In genomic region chr11:22276535-22276934, GRCh38 we compare ENCODE assay signal across 19 cellular contexts.
DNase-seq lines count a peak whose midpoint lies in the region; ATAC-seq, FAIRE-seq and TF ChIP-seq lines count a peak whose summit lies in the region.
"Had no signal": no experiment of that assay in that cellular context is flagged by ENCODE, and none has a peak within 500 bp of the region (broad histone marks: within the 10 kb centered on the region; RNA-seq: fewer than 3 reads in every experiment).

No MANE protein-coding gene starts in this region.

- WGBS in right lobe of liver (ENCODE audit: insufficient coverage, low coverage, low lambda C conversion rate, missing lambda C conversion rate): 66% methylated on average over 4 of the region's 4 CpGs
- WGBS in HepG2 (ENCODE audit: low lambda C conversion rate): 14% methylated on average over 4 of the region's 4 CpGs
- WGBS in hepatocyte (ENCODE audit: low lambda C conversion rate, missing lambda C conversion rate): 82% methylated on average over 4 of the region's 4 CpGs
- WGBS in pancreas, 2 donors: 25% methylated on average over 4 of the region's 4 CpGs

- no peaks in the 10 kb centered on the region for H3K9me2 ChIP-seq in hepatocyte (replicated peaks; ENCODE audit: insufficient read depth)

- H3K27me3 ChIP-seq in right lobe of liver (no peaks in the 10 kb centered on the region), HepG2 (ENCODE audit: control insufficient read depth in 1 of 2, insufficient read depth in 2 of 2, low read length in 2 of 2) (no peaks in the 10 kb centered on the region), hepatocyte (no peaks in the 10 kb centered on the region), pancreas (no peaks in the 10 kb centered on the region)

- H4K20me1 ChIP-seq in HepG2 (ENCODE audit: insufficient read depth, low read length) (no peaks in the 10 kb centered on the region), hepatocyte (ENCODE audit: insufficient read depth, poor library complexity, severe bottlenecking) (no peaks in the 10 kb centered on the region)

- ATAC-seq in right lobe of liver (peak; percentile 76 to 92 (median 82)), HepG2 (no peak), pancreas (peak; percentile 64 to 96 (median 89))
- ATAC-seq: CD8-positive, alpha-beta T cell; HCT116 had no signal

- TF ChIP-seq RAD21 in HepG2 (CRISPR knock-in tag; IDR thresholded peaks at IDR 0.05): no peak

- TF ChIP-seq EP300 in HepG2 (IDR thresholded peaks at IDR 0.05; ENCODE audit: low read depth in 2 of 2, low read length in 2 of 2) (no peak), HepG2 (CRISPR knock-in tag; IDR thresholded peaks at IDR 0.05; ENCODE audit: borderline replicate concordance) (no peak)

- FAIRE-seq in HepG2 (lab: Jason Lieb, UNC) (no peak), pancreas (lab: Jason Lieb, UNC) (no peak)
- FAIRE-seq: D721Med, G401.6, GM12891, H54 had no signal

- intact Hi-C loops in right lobe of liver (cut with DNase I): no loop called here
- intact Hi-C loops in HepG2 (cut with micrococcal nuclease; ENCODE audit: unreplicated experiment): no loop called here
- intact Hi-C loops in pancreas (cut with DNase I): no loop called here
- intact Hi-C loops in head of caudate nucleus (cut with DNase I): no loop called here

- H3K4me3 ChIP-seq in right lobe of liver (no peak overlapping the region), HepG2 (replicated peaks in 1 of 3; ENCODE audit: insufficient read depth in 1 of 3, low read depth in 2 of 3, low read length in 3 of 3) (no peak overlapping the region), hepatocyte (no peak overlapping the region), pancreas (no peak overlapping the region)
- H3K4me3 ChIP-seq: GM23248 had no signal

- TF ChIP-seq CTCF in right lobe of liver (IDR thresholded peaks at IDR 0.05): no peak
- TF ChIP-seq CTCF in HepG2 (CRISPR knock-in tag; IDR thresholded peaks at IDR 0.05): no peak
- no peak for TF ChIP-seq CTCF in hepatocyte (IDR thresholded peaks at IDR 0.05; ENCODE audit: poor library complexity)
- TF ChIP-seq CTCF in pancreas (IDR thresholded peaks at IDR 0.05): no peak

- CTCF ChIA-PET in HepG2 (lab: Yijun Ruan, JAX; ENCODE audit: low intra/inter-chr PET ratio, low total read pairs): no interaction called here

- H3K9me3 ChIP-seq in right lobe of liver: no peaks in the 10 kb centered on the region
- H3K9me3 ChIP-seq in HepG2 (ENCODE audit: low read length): no peaks in the 10 kb centered on the region
- H3K9me3 ChIP-seq in hepatocyte (ENCODE audit: low read depth): no peaks in the 10 kb centered on the region
- no peaks in the 10 kb centered on the region for H3K9me3 ChIP-seq in pancreas

- H3K27ac ChIP-seq in right lobe of liver: no peak overlapping the region
- no peak overlapping the region for H3K27ac ChIP-seq in HepG2 (ENCODE audit: extremely low read length, insufficient read depth, low read length)
- no peak overlapping the region for H3K27ac ChIP-seq in hepatocyte
- peak overlapping the region in 2 of 4 donors; percentile 24 to 42 for H3K27ac ChIP-seq in pancreas
- H3K27ac ChIP-seq: 22Rv1, GM23248 had no signal

- H3K36me3 ChIP-seq in right lobe of liver: peaks cover 0 to 2% (median 0%) of the 10 kb centered on the region in 4 donors
- H3K36me3 ChIP-seq in HepG2 (replicated peaks in 1 of 2; ENCODE audit: control insufficient read depth in 1 of 2, insufficient read depth in 2 of 2, low read length in 2 of 2): no peaks in the 10 kb centered on the region
- no peaks in the 10 kb centered on the region for H3K36me3 ChIP-seq in hepatocyte (replicated peaks; ENCODE audit: insufficient read depth, low read depth)
- H3K36me3 ChIP-seq in pancreas: no peaks in the 10 kb centered on the region

- no peak overlapping the region for H2AFZ ChIP-seq in HepG2 (ENCODE audit: low read length)
- H2AFZ ChIP-seq in hepatocyte: no peak overlapping the region
- H2AFZ ChIP-seq: GM23248 had no signal

- H3K4me2 ChIP-seq in HepG2 (ENCODE audit: low read depth, low read length) (no peak overlapping the region), hepatocyte (no peak overlapping the region)

- no peak overlapping the region for H3K9ac ChIP-seq in HepG2 (ENCODE audit: insufficient read depth, low read depth, low read length)
- H3K9ac ChIP-seq: GM23248 had no signal

- no TSS peak for BruUV-seq in HepG2 (replicated peaks; lab: Mats Ljungman, UMichigan)

- DNase-seq in right lobe of liver (no peak), HepG2 (ENCODE audit: low spot score) (no peak), hepatocyte (ENCODE audit: low spot score) (peak; percentile 4), pancreas (no peak), HT-29 (ENCODE audit: low spot score) (no peak), NCI-H82 (lab: John Stamatoyannopoulos, UW) (no peak), head of caudate nucleus (no peak)
- DNase-seq: CD8-positive, alpha-beta T cell; COR-L47; DMS153; DMS79 treated with DMSO at 0.1 percent for 48 hours; EL; GM23248 had no signal

- H3K4me1 ChIP-seq in right lobe of liver (peaks cover 0 to 7% (median 0%) of the 10 kb centered on the region in 4 donors), HepG2 (ENCODE audit: insufficient read depth, low read length) (no peaks in the 10 kb centered on the region), hepatocyte (ENCODE audit: insufficient read depth) (no peaks in the 10 kb centered on the region), pancreas (peaks cover 8 to 15% (median 11%) of the 10 kb centered on the region in 3 donors)

- TF ChIP-seq POLR2A in right lobe of liver (IDR thresholded peaks at IDR 0.05): no peak
- no peak for TF ChIP-seq POLR2A in HepG2 (IDR thresholded peaks at IDR 0.05; ENCODE audit: insufficient read depth in 1 of 2, low read depth in 2 of 2, low read length in 2 of 2)

- in situ Hi-C loops in HepG2 (cut with HindIII; ENCODE audit: extremely low pct_ligation_motif_present, low pct_unique_long_range_greater_than_20kb): no loop called here

- POLR2A ChIA-PET in HepG2 (lab: Yijun Ruan, JAX): no interaction called here

- no peaks in the 10 kb centered on the region for H3K79me2 ChIP-seq in HepG2 (ENCODE audit: insufficient read depth, low read length)
- H3K79me2 ChIP-seq in hepatocyte: no peaks in the 10 kb centered on the region

TF ChIP-seq in HepG2, 621 proteins besides CTCF, POLR2A, EP300 and RAD21 (continues in another document):
- TF ChIP-seq ZNF747 (CRISPR knock-in tag; IDR thresholded peaks at IDR 0.05; ENCODE audit: borderline replicate concordance): no peak
- no peak for TF ChIP-seq ZHX1 (CRISPR knock-in tag; IDR thresholded peaks at IDR 0.05; ENCODE audit: low read depth)
- no peak for TF ChIP-seq ZBED4 (CRISPR knock-in tag; IDR thresholded peaks at IDR 0.05; ENCODE audit: borderline replicate concordance)
- TF ChIP-seq ZMYM2 (CRISPR knock-in tag; IDR thresholded peaks at IDR 0.05): no peak
